Comparison of ENCODE assay signal across 8 cellular contexts in the genomic region with DNA sequence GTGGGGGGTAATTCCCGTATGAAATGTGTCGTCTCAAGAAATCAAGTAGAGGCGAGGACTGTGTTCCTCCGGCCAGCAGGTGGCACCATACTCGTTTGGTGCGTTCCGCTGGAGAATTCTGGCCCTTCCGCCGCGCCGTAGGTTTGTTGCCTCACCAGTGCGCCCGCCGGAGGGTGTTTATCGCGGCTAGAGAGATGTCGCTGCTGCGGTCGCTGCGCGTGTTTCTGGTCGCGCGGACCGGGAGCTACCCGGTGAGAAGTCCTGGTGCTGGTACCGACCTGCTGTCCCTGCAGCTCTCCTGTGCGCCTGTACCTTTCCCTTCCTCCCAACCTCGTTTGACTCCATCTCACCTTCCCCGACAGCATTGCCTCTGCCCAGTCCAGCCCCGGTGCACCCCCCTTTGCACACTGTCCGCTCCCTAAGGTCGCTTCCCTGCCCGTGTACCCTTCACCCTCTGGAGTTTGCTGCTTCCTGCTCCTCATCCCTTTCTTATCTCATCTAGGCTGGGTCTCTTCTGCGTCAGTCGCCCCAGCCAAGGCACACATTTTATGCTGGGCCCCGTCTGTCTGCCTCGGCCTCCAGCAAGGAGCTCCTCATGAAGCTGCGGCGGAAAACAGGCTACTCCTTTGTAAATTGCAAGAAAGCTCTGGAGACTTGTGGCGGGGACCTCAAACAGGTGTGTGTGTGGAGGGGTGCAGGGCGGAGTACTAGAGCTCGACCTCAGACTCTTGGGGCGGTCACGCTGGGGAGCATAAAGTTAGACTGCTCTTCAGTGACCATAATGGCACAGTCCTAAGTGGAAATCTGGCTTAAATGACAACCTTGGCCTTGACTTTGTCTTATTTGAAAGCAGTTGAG. TPM values are rescaled to one million over a fixed set of nuclear protein-coding genes. Genes with fewer than 3 reads are reported as not detected.
A peak's percentile ranks its signal among the peaks of the same experiment; 100 is the strongest.
DNase-seq lines count a peak whose midpoint lies in the region; ATAC-seq, FAIRE-seq and TF ChIP-seq lines count a peak whose summit lies in the region.

TSS of gene TSFM (plus strand) at position 180 of the 858 bp plus-strand sequence. CDS start at position 195, 15 bp downstream.

- peak; percentile 94 for ATAC-seq in GM19025 (IDR thresholded peaks at IDR 0.05; ENCODE audit: low read depth, unreplicated experiment)
- peak; percentile 80 for ATAC-seq in HG03342 (IDR thresholded peaks at IDR 0.05; ENCODE audit: unreplicated experiment)
- peak; percentile 94 to 95 for ATAC-seq in activated CD4-positive, CD25-positive, alpha-beta regulatory T cell treated with anti-CD3 and anti-CD28 coated beads, Interleukin-2, amount 50 U/mL, for 24 hours

- intact Hi-C loops in kidney (cut with DNase I), result no loop called here

- H3K4me3 ChIP-seq in kidney (ENCODE audit: low read length in 2 of 2), result peak within 1 kb of the TSS; percentile 86 to 99

- no peaks in the 10 kb centered on the region for H3K9me3 ChIP-seq in kidney (ENCODE audit: control insufficient read depth in 1 of 2, low read length in 2 of 2)

- peak; percentile 94 for TF ChIP-seq CTCF in kidney (IDR thresholded peaks at IDR 0.05; ENCODE audit: borderline replicate concordance, extremely low read depth, insufficient read depth)

- peak; percentile 90 for DNase-seq in AML-193 (lab: John Stamatoyannopoulos, UW)
- DNase-seq in NCI-H345 treated with DMSO at 0.1 percent for 48 hours (lab: John Stamatoyannopoulos, UW; ENCODE audit: unreplicated experiment), result peak; percentile 86
- peak; percentile 94 for DNase-seq in cerebellar cortex (ENCODE audit: low spot score)
- peak; percentile 97 for DNase-seq in kidney
- DNase-seq in stimulated activated CD4-positive, alpha-beta T cell treated with anti-CD3 and anti-CD28 coated beads, Interleukin-15, amount 100 ng/mL, for 48 hours (ENCODE audit: low read depth in 2 of 2), result peak; percentile 93 to 95

- peaks cover 15 to 16% of the 10 kb centered on the region in 2 donors for H3K36me3 ChIP-seq in kidney (ENCODE audit: control insufficient read depth in 1 of 2, insufficient read depth in 2 of 2, low read length in 2 of 2)

- peak within 1 kb of the TSS; percentile 49 to 64 for H3K27ac ChIP-seq in kidney (ENCODE audit: low read depth in 2 of 2, low read length in 2 of 2)

- peaks cover 27 to 33% of the 10 kb centered on the region in 2 donors for H3K4me1 ChIP-seq in kidney (ENCODE audit: control insufficient read depth in 1 of 2, insufficient read depth in 1 of 2, low read depth in 1 of 2, low read length in 2 of 2)

- FAIRE-seq in kidney (lab: Jason Lieb, UNC), result no peak

- peak within 1 kb of the TSS; percentile 12 to 92 for H3K9ac ChIP-seq in kidney (ENCODE audit: low read length in 2 of 2)

RNA-seq across cellular contexts. Expression of gene TSFM, which starts in this region (rescaled TPM):
- total RNA-seq in kidney, result 32.8 TPM
- polyA plus RNA-seq in kidney (ENCODE audit: insufficient read depth, low read depth, low replicate concordance), result 84.6 TPM

Comparison
In these comparisons a context has a peak if more than half of its experiments do, and no peak if none do; other contexts are left out.
1. Peak in every context shown above with its lines: DNase-seq, ATAC-seq, H3K4me3 ChIP-seq and H3K27ac ChIP-seq.